In the genomic region with DNA sequence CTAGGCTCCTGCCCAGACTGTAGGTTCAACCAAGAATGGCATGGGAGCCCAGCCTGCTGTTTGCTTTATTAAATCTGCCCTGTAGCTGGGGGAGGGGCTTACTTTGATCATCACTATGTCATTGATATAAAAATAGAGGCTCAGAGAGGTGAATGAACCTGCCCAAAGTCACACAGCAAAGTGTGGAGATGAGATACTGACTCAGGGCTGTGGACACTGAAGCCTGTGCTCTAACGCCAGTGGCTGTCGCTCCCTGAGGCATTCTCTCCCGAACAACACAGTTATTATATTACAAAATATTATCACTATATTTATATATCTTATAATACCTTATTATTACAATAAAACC, we compare ENCODE assay signal across 27 cellular contexts.
"Had no signal": no experiment of that assay in that cellular context is flagged by ENCODE, and none has a peak within 500 bp of the region (broad histone marks: within the 10 kb centered on the region; RNA-seq: fewer than 3 reads in every experiment).

No MANE protein-coding gene starts in this region.

- DNase-seq: activated B cell treated with CpG ODN at 0.5 μM for 24 hours; activated CD4-positive, alpha-beta T cell treated with anti-CD3 and anti-CD28 coated beads for 48 hours; activated CD4-positive, alpha-beta T cell treated with anti-CD3 and anti-CD28 coated beads, Interleukin-2, amount 50 U/mL, for 1 hour; activated CD4-positive, alpha-beta T cell treated with anti-CD3 and anti-CD28 coated beads, Interleukin-2, amount 50 U/mL, for 48 hours; activated CD8-positive, alpha-beta memory T cell treated with anti-CD3 and anti-CD28 coated beads for 24 hours; activated CD8-positive, alpha-beta T cell treated with anti-CD3 and anti-CD28 coated beads for 36 hours; activated effector memory CD4-positive, alpha-beta T cell treated with Interleukin-2 at 50 U/mL for 16 hours; activated naive CD4-positive, alpha-beta T cell treated with Interleukin-2 at 50 U/mL for 16 hours; activated T-cell treated with anti-CD3 and anti-CD28 coated beads, Interleukin-2, amount 50 U/mL, for 4 hours; amniotic stem cell; anterior cingulate cortex; brain microvascular endothelial cell; caudate nucleus; cortex of kidney; dermis blood vessel endothelial cell; effector CD4-positive, alpha-beta T cell; effector memory CD8-positive, alpha-beta T cell; erythroblast; foreskin keratinocyte; T1000; WERI-Rb-1 had no signal

- ATAC-seq: activated CD4-positive, CD25-positive, alpha-beta regulatory T cell treated with anti-CD3 and anti-CD28 coated beads, Interleukin-2, amount 50 U/mL, for 24 hours; activated CD8-positive, alpha-beta T cell treated with anti-CD3 and anti-CD28 coated beads for 36 hours; activated T-cell treated with anti-CD3 and anti-CD28 coated beads, Interleukin-2, amount 50 U/mL, for 4 hours; activated T-helper 17 cell treated with anti-CD3 and anti-CD28 coated beads, Interleukin-2, amount 50 U/mL, for 72 hours; effector memory CD8-positive, alpha-beta T cell; foreskin keratinocyte; gastrocnemius medialis; heart right ventricle; T-helper 17 cell had no signal

- H3K9me3 ChIP-seq: esophagus muscularis mucosa, gastrocnemius medialis, heart right ventricle had no signal

- H3K27ac ChIP-seq: brain microvascular endothelial cell, esophagus muscularis mucosa, foreskin keratinocyte, gastrocnemius medialis, heart right ventricle, WERI-Rb-1 had no signal

- H3K27me3 ChIP-seq: brain microvascular endothelial cell, esophagus muscularis mucosa, gastrocnemius medialis, heart right ventricle had no signal

- H3K36me3 ChIP-seq: brain microvascular endothelial cell, WERI-Rb-1 had no signal

- H3K4me3 ChIP-seq: esophagus muscularis mucosa, gastrocnemius medialis, heart right ventricle had no signal

- H3K4me1 ChIP-seq: esophagus muscularis mucosa, foreskin keratinocyte, gastrocnemius medialis, heart right ventricle had no signal
